Comparison of ENCODE assay signal across 19 cellular contexts in genomic region chr19:48749571-48750198, GRCh38. TPM values are rescaled to one million over a fixed set of nuclear protein-coding genes. Genes with fewer than 3 reads are reported as not detected.
DNase-seq lines count a peak whose midpoint lies in the region; ATAC-seq and TF ChIP-seq lines count a peak whose summit lies in the region.
"Had no signal": no experiment of that assay in that cellular context is flagged by ENCODE, and none has a peak within 500 bp of the region (broad histone marks: within the 10 kb centered on the region; RNA-seq: fewer than 3 reads in every experiment).

No MANE protein-coding gene starts in this region.

- POLR2A ChIA-PET in Caco-2 (lab: Charles Lee) (no interaction called here), RWPE1 (lab: Yijun Ruan, JAX; ENCODE audit: low non-redundant PET) (no interaction called here)

- no peak overlapping the region for H3K27ac Mint-ChIP-seq in Caco-2 (ENCODE audit: unreplicated experiment)
- H3K27ac Mint-ChIP-seq: CD4-positive, alpha-beta T cell had no signal

- BruUV-seq in Caco-2 (replicated peaks; lab: Mats Ljungman, UMichigan): no TSS peak

- no peaks in the 10 kb centered on the region for H3K9me3 Mint-ChIP-seq in Caco-2 (ENCODE audit: unreplicated experiment)
- H3K9me3 Mint-ChIP-seq: CD4-positive, alpha-beta T cell had no signal

- ATAC-seq in GM19023 (IDR thresholded peaks at IDR 0.05; ENCODE audit: unreplicated experiment) (no peak), GM19395 (IDR thresholded peaks at IDR 0.05; ENCODE audit: unreplicated experiment) (no peak)

- peak overlapping the region; percentile 82; the same call in 1 of the 2 replicates for H3K27ac ChIP-seq in RWPE1
- H3K27ac ChIP-seq: C4-2B, HL-60 had no signal

- H3K27me3 Mint-ChIP-seq in Caco-2 (ENCODE audit: insufficient read depth, unreplicated experiment): no peaks in the 10 kb centered on the region

- CTCF ChIA-PET in Caco-2 (lab: Charles Lee) (no interaction called here), RWPE1 (lab: Yijun Ruan, JAX) (no interaction called here)

- no peak overlapping the region for H3K4me3 ChIP-seq in Caco-2 (ENCODE audit: low read depth, low read length)
- no peak overlapping the region for H3K4me3 ChIP-seq in mucosa of stomach (ENCODE audit: low read length)
- H3K4me3 ChIP-seq: HAP-1 had no signal

- H3K9ac ChIP-seq in mucosa of stomach (ENCODE audit: low read length): peak overlapping the region; percentile 44

- H3K4me3 Mint-ChIP-seq in Caco-2 (ENCODE audit: unreplicated experiment): peak overlapping the region; percentile 89
- H3K4me3 Mint-ChIP-seq: CD4-positive, alpha-beta T cell had no signal

- peaks cover 50% of the 10 kb centered on the region for H3K36me3 Mint-ChIP-seq in Caco-2 (ENCODE audit: insufficient read depth, unreplicated experiment)

- H3K36me3 ChIP-seq in Caco-2 (ENCODE audit: control insufficient read depth, insufficient read depth, low read length) (no peaks in the 10 kb centered on the region), mucosa of stomach (ENCODE audit: control insufficient read depth, insufficient read depth, low read length) (no peaks in the 10 kb centered on the region)
- H3K36me3 ChIP-seq: BE2C, HAP-1 had no signal

- H3K9me3 ChIP-seq in Caco-2: no peaks in the 10 kb centered on the region
- no peaks in the 10 kb centered on the region for H3K9me3 ChIP-seq in mucosa of stomach (ENCODE audit: control insufficient read depth, low read length)
- H3K9me3 ChIP-seq: BE2C, HAP-1 had no signal

- TF ChIP-seq CTCF in Caco-2 (IDR thresholded peaks at IDR 0.05; ENCODE audit: insufficient read depth in 1 of 2, low read depth in 1 of 2, low read length in 1 of 2, severe bottlenecking in 1 of 2, unreplicated experiment in 1 of 2) (no peak), RWPE1 (conservative IDR thresholded peaks at IDR 0.05; ENCODE audit: low read depth) (no peak)

- intact Hi-C loops in Caco-2 (cut with micrococcal nuclease; ENCODE audit: unreplicated experiment): no loop called here

- peaks cover 15% of the 10 kb centered on the region for H3K4me1 ChIP-seq in Caco-2
- H3K4me1 ChIP-seq in mucosa of stomach (ENCODE audit: control insufficient read depth, insufficient read depth, low read length): peaks cover 47% of the 10 kb centered on the region

- no peaks in the 10 kb centered on the region for H3K27me3 ChIP-seq in Caco-2 (replicated peaks; ENCODE audit: control insufficient read depth, insufficient read depth, low read length)
- H3K27me3 ChIP-seq in mucosa of stomach (ENCODE audit: control insufficient read depth, insufficient read depth, low read length): peaks cover 38% of the 10 kb centered on the region

- peaks cover 26% of the 10 kb centered on the region for H3K4me1 Mint-ChIP-seq in Caco-2 (ENCODE audit: low read depth, unreplicated experiment)

- DNase-seq in Caco-2 (no peak), RWPE1 (ENCODE audit: low spot score) (no peak), NCI-H2107 treated with DMSO at 0.1 percent for 48 hours (lab: John Stamatoyannopoulos, UW; ENCODE audit: unreplicated experiment) (no peak)
- DNase-seq: ACHN; BE2C; CD4-positive, alpha-beta T cell; DMS153; DMS79; GDM1; IMR-90; KBM-7 had no signal

RNA-seq across cellular contexts. Expression of gene FUT1, which starts 2.8 kb away (rescaled TPM):
- total RNA-seq in Caco-2 (2022): 26.1 and 30.5 TPM in 2 replicates
- total RNA-seq: CD4-positive, alpha-beta T cell; Daoy; HT1080 had no signal

RNA-seq across cellular contexts. Expression of gene IZUMO1, which starts 3.0 kb away (rescaled TPM):
- 8.9 and 10.3 TPM in 2 replicates for total RNA-seq in Caco-2 (2022)
- total RNA-seq: CD4-positive, alpha-beta T cell; Daoy; HT1080; IMR-90 had no signal

RNA-seq across cellular contexts. Expression of gene FGF21, which starts 5.6 kb away (rescaled TPM):
- total RNA-seq in Caco-2 (2022): 1.9 and 3.0 TPM in 2 replicates
- total RNA-seq: CD4-positive, alpha-beta T cell; Daoy; HT1080; IMR-90 had no signal

RNA-seq across cellular contexts. Expression of gene RASIP1, which starts 9.3 kb away (rescaled TPM):
- 5.4 and 5.9 TPM in 2 replicates for total RNA-seq in Caco-2 (2022)
- total RNA-seq: HT1080 had no signal

RNA-seq across cellular contexts. Expression of gene MAMSTR, which starts 30.2 kb away (rescaled TPM):
- 1.7 and 1.9 TPM in 2 replicates for total RNA-seq in Caco-2 (2022)
